In the genomic region with DNA sequence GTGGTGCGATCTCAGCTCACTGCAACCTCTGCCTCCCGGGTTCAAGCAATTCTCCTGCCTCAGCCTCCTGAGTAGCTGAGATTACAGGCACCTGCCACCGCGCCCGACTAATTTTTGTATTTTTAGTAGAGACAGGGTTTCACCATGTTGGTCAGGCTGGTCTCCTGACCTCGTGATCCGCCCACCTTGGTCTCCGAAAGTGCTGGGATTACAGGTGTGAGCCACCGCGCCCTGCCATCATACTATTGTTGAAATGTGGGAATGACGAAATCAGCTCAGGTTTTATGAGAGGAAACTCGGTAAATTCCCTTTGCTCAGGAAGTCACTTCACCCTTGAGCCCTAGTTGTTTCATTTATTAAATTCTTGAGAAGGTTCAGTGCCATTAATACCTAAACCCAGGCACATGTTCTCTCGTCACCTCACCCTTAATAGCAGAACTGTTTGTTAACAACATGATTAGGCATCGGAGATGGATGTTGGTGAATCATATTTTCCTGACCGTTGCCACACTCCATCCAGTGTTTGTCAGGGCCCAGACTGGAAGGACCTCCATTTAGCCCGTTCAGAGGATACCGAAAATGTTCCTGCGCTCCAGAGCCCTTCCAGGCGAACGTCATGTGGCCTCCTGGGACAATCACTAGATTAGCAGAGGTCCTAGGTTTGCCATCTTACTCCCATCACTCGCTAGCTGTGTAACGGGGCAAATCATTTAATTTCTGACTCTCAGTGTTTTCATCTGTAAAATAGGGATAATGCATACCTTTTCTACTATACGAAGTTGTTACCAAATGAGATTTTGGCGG, we compare ENCODE assay signal across 8 cellular contexts. TPM values are rescaled to one million over a fixed set of nuclear protein-coding genes. Genes with fewer than 3 reads are reported as not detected.
DNase-seq lines count a peak whose midpoint lies in the region; ATAC-seq and TF ChIP-seq lines count a peak whose summit lies in the region.

No MANE protein-coding gene starts in this region.

- H3K27ac ChIP-seq in esophagus muscularis mucosa (replicated peaks in 1 of 4): peak overlapping the region; percentile 26 to 72 (median 58)
- peak overlapping the region; percentile 43 to 63 for H3K27ac ChIP-seq in uterus
- H3K27ac ChIP-seq in caudate nucleus (ENCODE audit: low read depth, low read length): no peak overlapping the region

- peaks cover 11 to 32% (median 19%) of the 10 kb centered on the region in 4 donors for H3K4me1 ChIP-seq in esophagus muscularis mucosa
- no peaks in the 10 kb centered on the region for H3K4me1 ChIP-seq in uterus

- no peak for TF ChIP-seq EP300 in esophagus muscularis mucosa (IDR thresholded peaks at IDR 0.05)

- 93% methylated on average over 24 of the region's 24 CpGs for WGBS in esophagus muscularis mucosa

- TF ChIP-seq POLR2A in esophagus muscularis mucosa (IDR thresholded peaks at IDR 0.05; ENCODE audit: low read depth): no peak
- no peak for TF ChIP-seq POLR2A in uterus (IDR thresholded peaks at IDR 0.05)

- H3K9me3 ChIP-seq in esophagus muscularis mucosa: no peaks in the 10 kb centered on the region
- H3K9me3 ChIP-seq in uterus: no peaks in the 10 kb centered on the region

- ATAC-seq in GM21381 (IDR thresholded peaks at IDR 0.05; ENCODE audit: unreplicated experiment): peak; percentile 46
- peak; percentile 55 for ATAC-seq in HG03571 (IDR thresholded peaks at IDR 0.05; ENCODE audit: unreplicated experiment)

- no peak for TF ChIP-seq CTCF in GM12875 (IDR thresholded peaks at IDR 0.05; ENCODE audit: borderline replicate concordance, insufficient read depth, low read depth, low read length)
- no peak for TF ChIP-seq CTCF in esophagus muscularis mucosa (IDR thresholded peaks at IDR 0.05)
- no peak for TF ChIP-seq CTCF in uterus (IDR thresholded peaks at IDR 0.05)

- DNase-seq in esophagus muscularis mucosa (ENCODE audit: extremely low spot score) (no peak), uterus (no peak), NCI-H2107 treated with DMSO at 0.1 percent for 48 hours (lab: John Stamatoyannopoulos, UW; ENCODE audit: unreplicated experiment) (no peak), caudate nucleus (lab: John Stamatoyannopoulos, UW) (no peak), midbrain (lab: John Stamatoyannopoulos, UW) (no peak)

- intact Hi-C loops in esophagus muscularis mucosa (cut with DNase I) (no loop called here), uterus (cut with DNase I; ENCODE audit: low total_unique reads) (no loop called here)

- H3K36me3 ChIP-seq in esophagus muscularis mucosa (peaks cover 0 to 22% (median 14%) of the 10 kb centered on the region in 4 donors), uterus (no peaks in the 10 kb centered on the region)

- H3K4me3 ChIP-seq in GM12875 (ENCODE audit: low read depth, low read length) (peak overlapping the region; percentile 23), esophagus muscularis mucosa (peak overlapping the region in 1 of 4 donors; percentile 2), uterus (no peak overlapping the region)

- H3K27me3 ChIP-seq in esophagus muscularis mucosa (no peaks in the 10 kb centered on the region), uterus (no peaks in the 10 kb centered on the region)

RNA-seq across cellular contexts. Expression of gene CREBRF, which starts 20.0 kb away (rescaled TPM):
- total RNA-seq in esophagus muscularis mucosa (10 to 100 TPM; 37.8 to 76.5 (median 46.3) TPM), uterus (10 to 100 TPM; 19.7 to 40.1 (median 35.2) TPM)

RNA-seq across cellular contexts. Expression of gene ATP6V0E1, which starts 52.5 kb away (rescaled TPM):
- total RNA-seq in esophagus muscularis mucosa: 100 to 1,000 TPM; 106 to 210 (median 133) TPM
- total RNA-seq in uterus: 100 to 1,000 TPM in 3 of 4 donors, 10 to 100 TPM in 1; 75.6 to 159 (median 137) TPM
